In genomic region chr11:46294365-46295309, GRCh38 we compare ENCODE assay signal across 8 cellular contexts. TPM values are rescaled to one million over a fixed set of nuclear protein-coding genes. Genes with fewer than 3 reads are reported as not detected.
DNase-seq lines count a peak whose midpoint lies in the region; ATAC-seq and TF ChIP-seq lines count a peak whose summit lies in the region.

No MANE protein-coding gene starts in this region.

- CTCF ChIA-PET in activated CD4-positive, alpha-beta memory T cell treated with anti-CD3 and anti-CD28 coated beads for 36 hours (lab: Charles Lee) = interaction anchor here (0.5 to 3.4 kb wide), 8 partner anchors 10 to 56 kb away, joined by 3 to 33 read pairs (median 4); no protein-coding TSS in a partner anchor
- CTCF ChIA-PET in activated CD4-positive, alpha-beta memory T cell treated with anti-CD3 and anti-CD28 coated beads, Interleukin-2, amount 10 ng/mL, durations not matched to agents 7 days and 5 days (lab: Charles Lee) = interaction anchor here (1.0 to 3.0 kb wide), 6 partner anchors 14 to 55 kb away, joined by 3 to 18 read pairs (median 5); no protein-coding TSS in a partner anchor

- no peak for DNase-seq in activated CD4-positive, alpha-beta memory T cell treated with anti-CD3 and anti-CD28 coated beads for 36 hours
- no peak for DNase-seq in activated CD4-positive, alpha-beta memory T cell treated with anti-CD3 and anti-CD28 coated beads, Interleukin-2, amount 10 ng/mL, durations not matched to agents 7 days and 5 days
- DNase-seq in adrenal gland (peak in 6 of 7 donors; percentile 64 to 78 (median 68)), iris pigment epithelial cell (ENCODE audit: low read depth) (peak; percentile 92), tibial artery (no peak), NCI-H748 treated with DMSO at 0.1 percent for 48 hours (lab: John Stamatoyannopoulos, UW) (no peak)

- H3K27ac ChIP-seq in adrenal gland = peak overlapping the region; percentile 10 to 94 (median 72)
- H3K27ac ChIP-seq in tibial artery = no peak overlapping the region

- H3K9me3 ChIP-seq in adrenal gland (replicated peaks in 1 of 3) = no peaks in the 10 kb centered on the region
- no peaks in the 10 kb centered on the region for H3K9me3 ChIP-seq in tibial artery

- peaks cover 15% of the 10 kb centered on the region for H3K27me3 Mint-ChIP-seq in activated CD4-positive, alpha-beta memory T cell treated with anti-CD3 and anti-CD28 coated beads for 36 hours
- peaks cover 31% of the 10 kb centered on the region for H3K27me3 Mint-ChIP-seq in activated CD4-positive, alpha-beta memory T cell treated with anti-CD3 and anti-CD28 coated beads, Interleukin-2, amount 10 ng/mL, durations not matched to agents 7 days and 5 days

- H3K36me3 ChIP-seq in adrenal gland (replicated peaks in 1 of 2) (no peaks in the 10 kb centered on the region), tibial artery (no peaks in the 10 kb centered on the region)

- TF ChIP-seq POLR2A in adrenal gland (IDR thresholded peaks at IDR 0.05) = peak in 1 of 2 donors; percentile 17

- WGBS in adrenal gland, 4 donors = 43 to 47% (median 44%) methylated on average over 16 to 24 of the region's 24 CpGs

- peak overlapping the region in 2 of 4 donors; percentile 67 to 72 for H3K4me3 ChIP-seq in adrenal gland
- peak overlapping the region; percentile 48 to 56 for H3K4me3 ChIP-seq in tibial artery

- no peaks in the 10 kb centered on the region for H3K36me3 Mint-ChIP-seq in activated CD4-positive, alpha-beta memory T cell treated with anti-CD3 and anti-CD28 coated beads for 36 hours
- H3K36me3 Mint-ChIP-seq in activated CD4-positive, alpha-beta memory T cell treated with anti-CD3 and anti-CD28 coated beads, Interleukin-2, amount 10 ng/mL, durations not matched to agents 7 days and 5 days (ENCODE audit: low read depth) = no peaks in the 10 kb centered on the region

- H3K27me3 ChIP-seq in adrenal gland = no peaks in the 10 kb centered on the region
- peaks cover 0 to 23% of the 10 kb centered on the region in 2 donors for H3K27me3 ChIP-seq in tibial artery

- peak overlapping the region; percentile 48 for H3K4me3 Mint-ChIP-seq in activated CD4-positive, alpha-beta memory T cell treated with anti-CD3 and anti-CD28 coated beads for 36 hours
- no peak overlapping the region for H3K4me3 Mint-ChIP-seq in activated CD4-positive, alpha-beta memory T cell treated with anti-CD3 and anti-CD28 coated beads, Interleukin-2, amount 10 ng/mL, durations not matched to agents 7 days and 5 days

- intact Hi-C loops in activated CD4-positive, alpha-beta memory T cell treated with anti-CD3 and anti-CD28 coated beads for 36 hours (cut with micrococcal nuclease) = no loop called here
- intact Hi-C loops in adrenal gland (cut with DNase I) (no loop called here), tibial artery (cut with DNase I; ENCODE audit: low total_unique reads) (no loop called here)

- H3K9me3 Mint-ChIP-seq in activated CD4-positive, alpha-beta memory T cell treated with anti-CD3 and anti-CD28 coated beads for 36 hours = no peaks in the 10 kb centered on the region
- H3K9me3 Mint-ChIP-seq in activated CD4-positive, alpha-beta memory T cell treated with anti-CD3 and anti-CD28 coated beads, Interleukin-2, amount 10 ng/mL, durations not matched to agents 7 days and 5 days = no peaks in the 10 kb centered on the region

- H3K4me1 ChIP-seq in adrenal gland (replicated peaks in 1 of 2) (peaks cover 66 to 76% of the 10 kb centered on the region in 2 donors), tibial artery (peaks cover 2 to 44% (median 27%) of the 10 kb centered on the region in 4 donors)

- H3K4me1 Mint-ChIP-seq in activated CD4-positive, alpha-beta memory T cell treated with anti-CD3 and anti-CD28 coated beads for 36 hours (ENCODE audit: low read depth) = peaks cover 7% of the 10 kb centered on the region
- peaks cover 20% of the 10 kb centered on the region for H3K4me1 Mint-ChIP-seq in activated CD4-positive, alpha-beta memory T cell treated with anti-CD3 and anti-CD28 coated beads, Interleukin-2, amount 10 ng/mL, durations not matched to agents 7 days and 5 days

- ATAC-seq in GM18498 (IDR thresholded peaks at IDR 0.05; ENCODE audit: unreplicated experiment) (no peak), HG02678 (IDR thresholded peaks at IDR 0.05; ENCODE audit: unreplicated experiment) (no peak)

- TF ChIP-seq CTCF in adrenal gland (IDR thresholded peaks at IDR 0.05) = no peak
- no peak for TF ChIP-seq CTCF in tibial artery (IDR thresholded peaks at IDR 0.05)

- H3K27ac Mint-ChIP-seq in activated CD4-positive, alpha-beta memory T cell treated with anti-CD3 and anti-CD28 coated beads for 36 hours = no peak overlapping the region
- H3K27ac Mint-ChIP-seq in activated CD4-positive, alpha-beta memory T cell treated with anti-CD3 and anti-CD28 coated beads, Interleukin-2, amount 10 ng/mL, durations not matched to agents 7 days and 5 days = no peak overlapping the region

- POLR2A ChIA-PET in activated CD4-positive, alpha-beta memory T cell treated with anti-CD3 and anti-CD28 coated beads for 36 hours (lab: Charles Lee) = interaction anchor here (1.1 kb wide), 1 partner anchor 24 kb away, joined by 3 read pairs; no protein-coding TSS in a partner anchor
- POLR2A ChIA-PET in activated CD4-positive, alpha-beta memory T cell treated with anti-CD3 and anti-CD28 coated beads, Interleukin-2, amount 10 ng/mL, durations not matched to agents 7 days and 5 days (lab: Charles Lee) = interaction anchor here (0.8 to 1.7 kb wide), 4 partner anchors 19 to 299 kb away, joined by 3 to 5 read pairs (median 4); partner anchors contain the start of gene AMBRA1

RNA-seq across cellular contexts. Expression of gene CREB3L1, which starts 17.2 kb away (rescaled TPM):
- not detected for total RNA-seq in activated CD4-positive, alpha-beta memory T cell treated with anti-CD3 and anti-CD28 coated beads for 36 hours
- not detected for total RNA-seq in activated CD4-positive, alpha-beta memory T cell treated with anti-CD3 and anti-CD28 coated beads, Interleukin-2, amount 10 ng/mL, durations not matched to agents 7 days and 5 days
- 10 to 100 TPM in 7 of 8 donors, 1 to 10 TPM in 1; 9.5 to 31.7 (median 18.7) TPM for total RNA-seq in adrenal gland
- polyA plus RNA-seq in adrenal gland = 10 to 100 TPM; 28.5 to 31.5 (median 29.0) TPM

RNA-seq across cellular contexts. Expression of gene DGKZ, which starts 52.6 kb away (rescaled TPM):
- 10 to 100 TPM; 85.3 to 88.7 TPM for total RNA-seq in activated CD4-positive, alpha-beta memory T cell treated with anti-CD3 and anti-CD28 coated beads for 36 hours
- total RNA-seq in activated CD4-positive, alpha-beta memory T cell treated with anti-CD3 and anti-CD28 coated beads, Interleukin-2, amount 10 ng/mL, durations not matched to agents 7 days and 5 days = 100 to 1,000 TPM; 141 to 143 TPM
- total RNA-seq in adrenal gland = 10 to 100 TPM; 32.6 to 63.4 (median 44.0) TPM
- polyA plus RNA-seq in adrenal gland = 100 to 1,000 TPM in 1 of 3 donors, 10 to 100 TPM in 2; 12.4 to 160 (median 57.0) TPM

Comparison
In these comparisons a context has a peak if more than half of its experiments do, and no peak if none do; other contexts are left out.
1. DNase-seq: peak in adrenal gland (6 of 7) and iris pigment epithelial cell (single experiment); none in activated CD4-positive, alpha-beta memory T cell treated with anti-CD3 and anti-CD28 coated beads for 36 hours (single experiment), activated CD4-positive, alpha-beta memory T cell treated with anti-CD3 and anti-CD28 coated beads, Interleukin-2, amount 10 ng/mL, durations not matched to agents 7 days and 5 days (single experiment), tibial artery (0 of 2) and NCI-H748 treated with DMSO at 0.1 percent for 48 hours (single experiment).
2. H3K27ac ChIP-seq: peak in adrenal gland (5 of 5); none in tibial artery (0 of 2).
3. RNA of gene CREB3L1, which starts 17.2 kb away (total RNA-seq): 9.5 to 31.7 TPM in adrenal gland; not detected in activated CD4-positive, alpha-beta memory T cell treated with anti-CD3 and anti-CD28 coated beads, Interleukin-2, amount 10 ng/mL, durations not matched to agents 7 days and 5 days and not detected in activated CD4-positive, alpha-beta memory T cell treated with anti-CD3 and anti-CD28 coated beads for 36 hours; every median in the first group is over 4 times any median in the second.